In the genomic region with DNA sequence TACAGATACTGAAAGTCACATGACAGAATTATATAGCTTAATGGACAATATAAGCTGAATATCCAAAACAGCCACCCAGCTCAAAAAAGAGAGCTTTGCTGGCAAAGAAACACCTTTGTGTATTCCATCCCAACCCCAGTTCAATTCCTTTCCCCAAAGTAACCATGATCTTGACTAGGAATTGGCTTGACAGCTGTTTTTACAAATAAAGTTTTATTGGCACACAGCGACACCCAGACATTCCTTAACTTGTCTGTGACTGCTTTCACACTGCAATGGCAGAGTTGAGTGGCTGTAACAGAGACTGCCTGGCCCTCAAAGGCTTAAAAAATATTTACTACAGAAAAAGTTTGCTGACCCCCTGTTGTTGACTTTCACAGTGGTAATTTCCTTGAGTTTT, we compare ENCODE assay signal across 35 cellular contexts.
A peak's percentile ranks its signal among the peaks of the same experiment; 100 is the strongest.
DNase-seq lines count a peak whose midpoint lies in the region; ATAC-seq, FAIRE-seq and TF ChIP-seq lines count a peak whose summit lies in the region.
"Had no signal": no experiment of that assay in that cellular context is flagged by ENCODE, and none has a peak within 500 bp of the region (broad histone marks: within the 10 kb centered on the region; RNA-seq: fewer than 3 reads in every experiment).

No MANE protein-coding gene starts in this region.

- H3K4me3 ChIP-seq in HepG2 (replicated peaks in 1 of 3; ENCODE audit: insufficient read depth in 1 of 3, low read depth in 2 of 3, low read length in 3 of 3), result no peak overlapping the region
- no peak overlapping the region for H3K4me3 ChIP-seq in right lobe of liver
- no peak overlapping the region for H3K4me3 ChIP-seq in GM12878
- no peak overlapping the region for H3K4me3 ChIP-seq in K562
- H3K4me3 ChIP-seq: A549; BLaER1; BLaER1 treated with 17β-estradiol and CSF1 and Interleukin-3, amounts not matched to agents 10 nM and 100 nM had no signal

- H2AFZ ChIP-seq in HepG2 (ENCODE audit: low read length) (no peak overlapping the region), GM12878 (ENCODE audit: control insufficient read depth, low read depth, low read length) (no peak overlapping the region), K562 (ENCODE audit: low read depth, low read length) (no peak overlapping the region)

- H3K27ac ChIP-seq in HepG2 (ENCODE audit: extremely low read length, insufficient read depth, low read length) (no peak overlapping the region), right lobe of liver (no peak overlapping the region), GM12878 (ENCODE audit: control insufficient read depth, insufficient read depth) (no peak overlapping the region), K562 (ENCODE audit: extremely low read depth, low read depth, low read length) (no peak overlapping the region)
- H3K27ac ChIP-seq: 22Rv1; A549; BLaER1; BLaER1 treated with 17β-estradiol and CSF1 and Interleukin-3, amounts not matched to agents 10 nM and 100 nM; C4-2B had no signal

- WGBS in HepG2 (ENCODE audit: low lambda C conversion rate), result 0% methylated on average over 1 of the region's 1 CpG
- WGBS in right lobe of liver (ENCODE audit: insufficient coverage, low coverage, low lambda C conversion rate, missing lambda C conversion rate), result 78% methylated on average over 1 of the region's 1 CpG
- WGBS in GM12878 (ENCODE audit: insufficient coverage, insufficient replicate concordance, low lambda C conversion rate, missing lambda C conversion rate), result 0% methylated on average over 1 of the region's 1 CpG
- WGBS in K562 (ENCODE audit: insufficient coverage, low coverage, missing lambda C conversion rate), result 0% methylated on average over 1 of the region's 1 CpG

- TF ChIP-seq CTCF in HepG2 (CRISPR knock-in tag; IDR thresholded peaks at IDR 0.05), result no peak
- no peak for TF ChIP-seq CTCF in right lobe of liver (IDR thresholded peaks at IDR 0.05)
- TF ChIP-seq CTCF in GM12878 (IDR thresholded peaks at IDR 0.05 in 2 of 3, conservative IDR thresholded peaks at IDR 0.05 in 1 of 3; ENCODE audit: control insufficient read depth in 2 of 3, extremely low read depth in 1 of 3, insufficient read depth in 1 of 3, low read depth in 3 of 3, low read length in 3 of 3), result no peak
- TF ChIP-seq CTCF in K562 (IDR thresholded peaks at IDR 0.05 in 2 of 3, conservative IDR thresholded peaks at IDR 0.05 in 1 of 3; ENCODE audit: insufficient read depth in 2 of 3, low read depth in 1 of 3, low read length in 3 of 3), result no peak

- H4K20me1 ChIP-seq in HepG2 (ENCODE audit: insufficient read depth, low read length), result no peaks in the 10 kb centered on the region
- no peaks in the 10 kb centered on the region for H4K20me1 ChIP-seq in GM12878 (ENCODE audit: control insufficient read depth, insufficient read depth)
- no peaks in the 10 kb centered on the region for H4K20me1 ChIP-seq in K562 (replicated peaks; ENCODE audit: control insufficient read depth, insufficient read depth, low read length)
- H4K20me1 ChIP-seq: BLaER1; BLaER1 treated with 17β-estradiol and CSF1 and Interleukin-3, amounts not matched to agents 10 nM and 100 nM had no signal

- in situ Hi-C loops in HepG2 (cut with HindIII; ENCODE audit: extremely low pct_ligation_motif_present, low pct_unique_long_range_greater_than_20kb) (no loop called here), GM12878 (cut with MboI) (no loop called here), K562 (cut with MboI) (no loop called here)

- BruUV-seq in HepG2 (replicated peaks; lab: Mats Ljungman, UMichigan) (no TSS peak), GM12878 (replicated peaks; lab: Mats Ljungman, UMichigan) (no TSS peak), K562 (replicated peaks; lab: Mats Ljungman, UMichigan) (no TSS peak)

- H3K9me1 ChIP-seq in K562 (ENCODE audit: control insufficient read depth, insufficient read depth, low read length), result no peaks in the 10 kb centered on the region

- TF ChIP-seq RAD21 in HepG2 (CRISPR knock-in tag; IDR thresholded peaks at IDR 0.05) (no peak), GM12878 (IDR thresholded peaks at IDR 0.05; ENCODE audit: insufficient read depth, low read depth, low read length) (no peak), K562 (CRISPR knock-in tag; conservative IDR thresholded peaks at IDR 0.05 in 1 of 2, IDR thresholded peaks at IDR 0.05 in 1 of 2) (no peak)

- intact Hi-C loops in HepG2 (cut with micrococcal nuclease; ENCODE audit: unreplicated experiment) (no loop called here), right lobe of liver (cut with DNase I) (no loop called here), GM12878 (cut with micrococcal nuclease; ENCODE audit: unreplicated experiment) (no loop called here), K562 (cut with micrococcal nuclease) (no loop called here)

- CTCF ChIA-PET in HepG2 (lab: Yijun Ruan, JAX; ENCODE audit: low intra/inter-chr PET ratio, low total read pairs), result no interaction called here
- CTCF ChIA-PET in GM12878 (lab: Yijun Ruan, JAX), result no interaction called here
- CTCF ChIA-PET in K562 (lab: Yijun Ruan, JAX; ENCODE audit: low intra/inter-chr PET ratio), result no interaction called here

- H3K36me3 ChIP-seq in HepG2 (replicated peaks in 1 of 2; ENCODE audit: control insufficient read depth in 1 of 2, insufficient read depth in 2 of 2, low read length in 2 of 2), result no peaks in the 10 kb centered on the region
- H3K36me3 ChIP-seq in right lobe of liver, result no peaks in the 10 kb centered on the region
- no peaks in the 10 kb centered on the region for H3K36me3 ChIP-seq in GM12878 (ENCODE audit: control insufficient read depth in 2 of 2, insufficient read depth in 2 of 2, low read length in 1 of 2)
- no peaks in the 10 kb centered on the region for H3K36me3 ChIP-seq in K562 (ENCODE audit: control insufficient read depth, insufficient read depth, low read length)
- H3K36me3 ChIP-seq: BE2C; BLaER1; BLaER1 treated with 17β-estradiol and CSF1 and Interleukin-3, amounts not matched to agents 10 nM and 100 nM had no signal

- H3K9ac ChIP-seq in HepG2 (ENCODE audit: insufficient read depth, low read depth, low read length) (no peak overlapping the region), GM12878 (ENCODE audit: control insufficient read depth, insufficient read depth, low read length) (no peak overlapping the region), K562 (ENCODE audit: insufficient read depth in 1 of 2, low read depth in 2 of 2, low read length in 2 of 2) (no peak overlapping the region)
- H3K9ac ChIP-seq: BLaER1; BLaER1 treated with 17β-estradiol and CSF1 and Interleukin-3, amounts not matched to agents 10 nM and 100 nM had no signal

- no peaks in the 10 kb centered on the region for H3K9me3 ChIP-seq in HepG2 (ENCODE audit: low read length)
- no peaks in the 10 kb centered on the region for H3K9me3 ChIP-seq in right lobe of liver
- H3K9me3 ChIP-seq in GM12878 (replicated peaks; ENCODE audit: control insufficient read depth, insufficient read depth, low read length), result no peaks in the 10 kb centered on the region
- no peaks in the 10 kb centered on the region for H3K9me3 ChIP-seq in K562 (replicated peaks; ENCODE audit: control insufficient read depth, insufficient read depth, low read depth, low read length)
- H3K9me3 ChIP-seq: A549, BE2C, BLaER1, Caco-2 had no signal

- SMC1A ChIA-PET in GM12878 (lab: Charles Lee; ENCODE audit: uncharacterized antibody, unreplicated experiment), result no interaction called here

- TF ChIP-seq POLR2A in HepG2 (IDR thresholded peaks at IDR 0.05; ENCODE audit: insufficient read depth in 1 of 2, low read depth in 2 of 2, low read length in 2 of 2), result no peak
- TF ChIP-seq POLR2A in right lobe of liver (IDR thresholded peaks at IDR 0.05), result no peak
- no peak for TF ChIP-seq POLR2A in GM12878 (IDR thresholded peaks at IDR 0.05; ENCODE audit: low read depth, low read length)
- TF ChIP-seq POLR2A in K562 (conservative IDR thresholded peaks at IDR 0.05), result no peak

- RAD21 ChIA-PET in GM12878 (lab: Charles Lee; ENCODE audit: unreplicated experiment), result no interaction called here

- H3K4me2 ChIP-seq in HepG2 (ENCODE audit: low read depth, low read length), result no peak overlapping the region
- no peak overlapping the region for H3K4me2 ChIP-seq in GM12878 (ENCODE audit: control insufficient read depth, insufficient read depth)
- no peak overlapping the region for H3K4me2 ChIP-seq in K562 (ENCODE audit: insufficient read depth, low read length)
- H3K4me2 ChIP-seq: A549; BLaER1; BLaER1 treated with 17β-estradiol and CSF1 and Interleukin-3, amounts not matched to agents 10 nM and 100 nM had no signal

- H3K27me3 ChIP-seq in HepG2 (ENCODE audit: control insufficient read depth in 1 of 2, insufficient read depth in 2 of 2, low read length in 2 of 2) (no peaks in the 10 kb centered on the region), right lobe of liver (no peaks in the 10 kb centered on the region), GM12878 (replicated peaks in 1 of 2; ENCODE audit: control insufficient read depth in 2 of 2, insufficient read depth in 2 of 2, low read length in 1 of 2) (no peaks in the 10 kb centered on the region), K562 (ENCODE audit: control insufficient read depth in 2 of 2, insufficient read depth in 2 of 2, low read length in 2 of 2) (no peaks in the 10 kb centered on the region)
- H3K27me3 ChIP-seq: BE2C; BLaER1; BLaER1 treated with 17β-estradiol and CSF1 and Interleukin-3, amounts not matched to agents 10 nM and 100 nM had no signal

- no peak for FAIRE-seq in HepG2 (lab: Jason Lieb, UNC)
- FAIRE-seq in HTR-8/SVneo (lab: Jason Lieb, UNC), result peak; percentile 13
- no peak for FAIRE-seq in GM12878 (lab: Jason Lieb, UNC)
- no peak for FAIRE-seq in K562 (lab: Jason Lieb, UNC)
- FAIRE-seq: A204.1, A549, D721Med had no signal

- TF ChIP-seq EP300 in HepG2 (IDR thresholded peaks at IDR 0.05; ENCODE audit: low read depth in 2 of 2, low read length in 2 of 2) (no peak), HepG2 (CRISPR knock-in tag; IDR thresholded peaks at IDR 0.05; ENCODE audit: borderline replicate concordance) (no peak), GM12878 (IDR thresholded peaks at IDR 0.05; ENCODE audit: borderline replicate concordance in 1 of 2, control insufficient read depth in 1 of 2, low read depth in 2 of 2, low read length in 2 of 2) (no peak), K562 (IDR thresholded peaks at IDR 0.05; ENCODE audit: low read length) (no peak)

- POLR2A ChIA-PET in HepG2 (lab: Yijun Ruan, JAX) (no interaction called here), GM12878 (lab: Charles Lee) (no interaction called here), K562 (lab: Yijun Ruan, JAX) (no interaction called here)

- H3K79me2 ChIP-seq in HepG2 (ENCODE audit: insufficient read depth, low read length), result no peaks in the 10 kb centered on the region
- no peaks in the 10 kb centered on the region for H3K79me2 ChIP-seq in GM12878 (ENCODE audit: control insufficient read depth, insufficient read depth, low read length)
- H3K79me2 ChIP-seq in K562 (ENCODE audit: control insufficient read depth, insufficient read depth, low read length), result no peaks in the 10 kb centered on the region

- H3K4me1 ChIP-seq in HepG2 (ENCODE audit: insufficient read depth, low read length) (no peaks in the 10 kb centered on the region), right lobe of liver (no peaks in the 10 kb centered on the region), GM12878 (ENCODE audit: control insufficient read depth, insufficient read depth, low read length) (no peaks in the 10 kb centered on the region), K562 (replicated peaks in 1 of 2; ENCODE audit: control insufficient read depth in 2 of 2, insufficient read depth in 2 of 2, low read length in 2 of 2) (no peaks in the 10 kb centered on the region)
- H3K4me1 ChIP-seq: A549; BE2C; BLaER1; BLaER1 treated with 17β-estradiol and CSF1 and Interleukin-3, amounts not matched to agents 10 nM and 100 nM; Caco-2 had no signal

- DNase-seq in HepG2 (ENCODE audit: low spot score), result no peak
- no peak for DNase-seq in right lobe of liver
- no peak for DNase-seq in HTR-8/SVneo (ENCODE audit: insufficient read length, low spot score)
- no peak for DNase-seq in GM12878 (ENCODE audit: low read depth, low spot score)
- DNase-seq in K562 (ENCODE audit: extremely low read depth in 1 of 4, low spot score in 3 of 4), result no peak
- DNase-seq in NCI-H774 (lab: John Stamatoyannopoulos, UW), result no peak
- DNase-seq in NCI-H2227 (lab: John Stamatoyannopoulos, UW; ENCODE audit: unreplicated experiment), result no peak
- DNase-seq: 8988T; ACHN; AML-193; BE2C; C1 segment of cervical spinal cord; Caco-2; Calu3; CD4-positive, alpha-beta memory T cell; CD4-positive, alpha-beta T cell; CD4-positive, CD25-positive, alpha-beta regulatory T cell; CD8-positive, alpha-beta memory T cell; CD8-positive, alpha-beta T cell; COR-L47; DMS 273 treated with DMSO at 0.1 percent for 48 hours; DMS153; DMS53; DMS79; DMS79 treated with DMSO at 0.1 percent for 48 hours; DND-41; EL had no signal

- ATAC-seq in HepG2 (no peak), right lobe of liver (no peak), GM12878 (no peak), K562 (no peak), GM21360 (IDR thresholded peaks at IDR 0.05; ENCODE audit: unreplicated experiment) (no peak)
- ATAC-seq: A549; CD8-positive, alpha-beta T cell had no signal

Comparison
In these comparisons a context has a peak if more than half of its experiments do, and no peak if none do; other contexts are left out.
1. Of the 241 proteins assayed by ChIP-seq in both HepG2 and K562: peak only in HepG2: none; only in K562: TFE3; in both: none; in neither: 239; mixed calls (peak in some experiments, not most) for 1.